ENCODE assay signal across 15 cellular contexts in the genomic region with DNA sequence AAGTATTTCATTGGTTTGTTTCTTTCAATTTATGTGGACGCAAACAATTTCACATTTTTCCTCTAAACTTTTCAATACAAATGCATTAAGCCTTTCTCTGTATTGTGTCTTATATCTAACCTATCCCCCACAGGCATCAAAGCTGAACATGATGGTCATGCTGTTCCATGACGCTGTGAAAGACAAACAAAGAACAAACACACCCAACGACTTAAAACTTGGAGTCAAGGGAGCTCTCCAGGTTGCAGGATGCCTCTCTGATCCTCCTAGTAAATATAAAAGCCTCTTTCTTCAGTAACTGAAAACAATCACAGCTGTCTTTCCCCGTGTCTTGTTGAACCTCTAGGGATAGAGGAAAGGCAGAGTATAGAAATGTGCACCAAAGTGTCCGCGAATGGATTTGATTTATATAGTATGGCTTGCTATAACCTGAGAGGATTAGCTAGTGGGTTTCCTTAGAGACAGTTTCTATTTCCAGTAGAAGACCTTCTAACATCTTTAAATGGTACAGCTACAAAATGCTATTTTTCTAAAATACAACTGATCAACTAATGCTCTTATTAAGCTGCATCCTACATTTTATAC.
"Had no signal": no experiment of that assay in that cellular context is flagged by ENCODE, and none has a peak within 500 bp of the region (broad histone marks: within the 10 kb centered on the region; RNA-seq: fewer than 3 reads in every experiment).

No MANE protein-coding gene starts in this region.

- H3K27ac ChIP-seq: breast epithelium, gastrocnemius medialis, left ventricle myocardium inferior, stomach, thoracic aorta, upper lobe of right lung had no signal

- H3K27me3 ChIP-seq: breast epithelium, gastrocnemius medialis, stomach, upper lobe of right lung had no signal

- H3K9me3 ChIP-seq: breast epithelium, gastrocnemius medialis, left ventricle myocardium inferior, stomach, thoracic aorta, upper lobe of right lung had no signal

- H3K4me1 ChIP-seq: breast epithelium, gastrocnemius medialis, stomach, upper lobe of right lung had no signal

- DNase-seq: activated CD4-positive, alpha-beta T cell treated with anti-CD3 and anti-CD28 coated beads, Interleukin-2, amount 50 U/mL, for 4 hours; activated CD4-positive, CD25-positive, alpha-beta regulatory T cell treated with anti-CD3 and anti-CD28 coated beads, Interleukin-2, amount 50 U/mL, for 72 hours; activated naive CD4-positive, alpha-beta T cell treated with Interleukin-2 at 50 U/mL for 16 hours; activated naive CD8-positive, alpha-beta T cell treated with anti-CD3 and anti-CD28 coated beads, Interleukin-2, amount 50 U/mL, for 24 hours; activated T-cell treated with anti-CD3 and anti-CD28 coated beads for 4 hours; aorta; cerebellar nuclear complex; effector memory CD8-positive, alpha-beta T cell; gastrocnemius medialis; left ventricle myocardium inferior; stimulated activated CD4-positive, alpha-beta T cell treated with anti-CD3 and anti-CD28 coated beads, Interleukin-1b, Interleukin-23, amount 100 ng/mL, for 48 hours; stomach; upper lobe of right lung had no signal

- H3K36me3 ChIP-seq: breast epithelium, gastrocnemius medialis, left ventricle myocardium inferior, stomach, thoracic aorta, upper lobe of right lung had no signal

- H3K4me3 ChIP-seq: breast epithelium, gastrocnemius medialis, left ventricle myocardium inferior, stomach, thoracic aorta, upper lobe of right lung had no signal
